2 cellular contexts compared by ENCODE assay signal in the genomic region with DNA sequence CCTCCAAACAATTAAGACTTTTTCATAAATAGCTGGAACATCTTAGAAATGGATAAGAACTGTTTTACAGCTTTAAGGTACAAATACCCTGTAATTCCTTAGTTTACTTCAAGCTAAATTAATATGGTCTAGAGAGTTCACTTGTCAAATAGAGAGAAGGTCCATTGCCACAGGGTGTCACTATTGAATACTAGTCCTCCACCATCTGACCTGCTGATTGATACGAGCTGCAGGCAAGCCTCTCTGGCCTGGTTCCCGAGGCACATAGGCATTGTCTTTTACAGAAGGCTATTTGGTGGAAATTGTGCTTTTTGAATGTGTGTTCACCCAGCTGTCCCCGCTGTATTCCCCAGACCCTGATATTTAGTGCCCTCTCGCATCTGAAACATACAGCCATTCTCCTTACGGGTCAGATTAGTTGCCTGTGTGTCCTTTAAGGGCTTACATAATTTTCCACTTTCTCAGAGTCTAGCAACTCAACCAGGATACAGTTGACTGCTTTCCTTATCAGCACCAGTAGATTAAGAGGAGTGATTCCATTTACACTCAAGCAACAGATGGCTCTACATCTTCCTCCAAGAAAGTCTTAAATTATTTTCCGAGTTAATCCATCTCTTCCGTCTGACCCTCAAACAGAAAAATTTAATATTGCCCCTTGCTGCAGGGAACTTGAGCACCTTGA.
TF ChIP-seq lines count a peak whose summit lies in the region.

No MANE protein-coding gene starts in this region.

TF ChIP-seq in SK-N-SH, 30 proteins besides CTCF, POLR2A, EP300 and RAD21 (continued from another document):
- TF ChIP-seq REST (IDR thresholded peaks at IDR 0.05; ENCODE audit: low read depth, low read length) (no peak), ELF1 (IDR thresholded peaks at IDR 0.05) (no peak), MXI1 (IDR thresholded peaks at IDR 0.05; ENCODE audit: low read depth, low read length) (no peak), YY1 (IDR thresholded peaks at IDR 0.05; ENCODE audit: low read depth) (no peak), SIN3A (IDR thresholded peaks at IDR 0.05; ENCODE audit: borderline replicate concordance, low read depth, low read length) (no peak)
- TF ChIP-seq, protein P1, sequence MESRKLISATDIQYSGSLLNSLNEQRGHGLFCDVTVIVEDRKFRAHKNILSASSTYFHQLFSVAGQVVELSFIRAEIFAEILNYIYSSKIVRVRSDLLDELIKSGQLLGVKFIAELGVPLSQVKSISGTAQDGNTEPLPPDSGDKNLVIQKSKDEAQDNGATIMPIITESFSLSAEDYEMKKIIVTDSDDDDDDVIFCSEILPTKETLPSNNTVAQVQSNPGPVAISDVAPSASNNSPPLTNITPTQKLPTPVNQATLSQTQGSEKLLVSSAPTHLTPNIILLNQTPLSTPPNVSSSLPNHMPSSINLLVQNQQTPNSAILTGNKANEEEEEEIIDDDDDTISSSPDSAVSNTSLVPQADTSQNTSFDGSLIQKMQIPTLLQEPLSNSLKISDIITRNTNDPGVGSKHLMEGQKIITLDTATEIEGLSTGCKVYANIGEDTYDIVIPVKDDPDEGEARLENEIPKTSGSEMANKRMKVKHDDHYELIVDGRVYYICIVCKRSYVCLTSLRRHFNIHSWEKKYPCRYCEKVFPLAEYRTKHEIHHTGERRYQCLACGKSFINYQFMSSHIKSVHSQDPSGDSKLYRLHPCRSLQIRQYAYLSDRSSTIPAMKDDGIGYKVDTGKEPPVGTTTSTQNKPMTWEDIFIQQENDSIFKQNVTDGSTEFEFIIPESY (IDR thresholded peaks at IDR 0.05; ENCODE audit: borderline replicate concordance, low read depth) = no peak

TF ChIP-seq in SK-N-SH treated with all-trans-retinoic acid at 6 μM for 48 hours, 23 proteins besides CTCF, POLR2A, EP300 and RAD21 (continued from another document):
- TF ChIP-seq PATZ1 (CRISPR knock-in tag; IDR thresholded peaks at IDR 0.05; ENCODE audit: borderline replicate concordance) (no peak), CSDC2 (CRISPR knock-in tag; IDR thresholded peaks at IDR 0.05) (no peak), ZNF8 (CRISPR knock-in tag; IDR thresholded peaks at IDR 0.05) (no peak), CSRNP3 (CRISPR knock-in tag; IDR thresholded peaks at IDR 0.05) (no peak), ARNTL (CRISPR knock-in tag; IDR thresholded peaks at IDR 0.05; ENCODE audit: borderline replicate concordance, low read depth) (no peak), ESRRG (CRISPR knock-in tag; IDR thresholded peaks at IDR 0.05) (no peak), ZNF70 (CRISPR knock-in tag; IDR thresholded peaks at IDR 0.05) (no peak), ZC3H10 (CRISPR knock-in tag; IDR thresholded peaks at IDR 0.05) (no peak)
- TF ChIP-seq, protein P2, sequence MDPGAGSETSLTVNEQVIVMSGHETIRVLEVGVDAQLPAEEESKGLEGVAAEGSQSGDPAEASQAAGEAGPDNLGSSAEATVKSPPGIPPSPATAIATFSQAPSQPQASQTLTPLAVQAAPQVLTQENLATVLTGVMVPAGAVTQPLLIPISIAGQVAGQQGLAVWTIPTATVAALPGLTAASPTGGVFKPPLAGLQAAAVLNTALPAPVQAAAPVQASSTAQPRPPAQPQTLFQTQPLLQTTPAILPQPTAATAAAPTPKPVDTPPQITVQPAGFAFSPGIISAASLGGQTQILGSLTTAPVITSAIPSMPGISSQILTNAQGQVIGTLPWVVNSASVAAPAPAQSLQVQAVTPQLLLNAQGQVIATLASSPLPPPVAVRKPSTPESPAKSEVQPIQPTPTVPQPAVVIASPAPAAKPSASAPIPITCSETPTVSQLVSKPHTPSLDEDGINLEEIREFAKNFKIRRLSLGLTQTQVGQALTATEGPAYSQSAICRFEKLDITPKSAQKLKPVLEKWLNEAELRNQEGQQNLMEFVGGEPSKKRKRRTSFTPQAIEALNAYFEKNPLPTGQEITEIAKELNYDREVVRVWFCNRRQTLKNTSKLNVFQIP (CRISPR knock-in tag; IDR thresholded peaks at IDR 0.05; ENCODE audit: borderline replicate concordance, low read depth) = no peak
